ENCODE assay signal across 23 cellular contexts in genomic region chr7:3738964-3739363, GRCh38.
A peak's percentile ranks its signal among the peaks of the same experiment; 100 is the strongest.
DNase-seq lines count a peak whose midpoint lies in the region; ATAC-seq, FAIRE-seq and TF ChIP-seq lines count a peak whose summit lies in the region.
"Had no signal": no experiment of that assay in that cellular context is flagged by ENCODE, and none has a peak within 500 bp of the region (broad histone marks: within the 10 kb centered on the region; RNA-seq: fewer than 3 reads in every experiment).

No MANE protein-coding gene starts in this region.

- H3K79me2 ChIP-seq in K562 (ENCODE audit: control insufficient read depth, insufficient read depth, low read length) = no peaks in the 10 kb centered on the region

- DNase-seq in NCI-H2171 treated with DMSO at 0.1 percent for 48 hours (lab: John Stamatoyannopoulos, UW) = peak; percentile 30
- no peak for DNase-seq in NCI-H2171 (lab: John Stamatoyannopoulos, UW)
- peak; percentile 32 for DNase-seq in LHCN-M2 (ENCODE audit: low read depth)
- no peak for DNase-seq in K562 (ENCODE audit: extremely low read depth in 1 of 4, low spot score in 3 of 4)
- peak; percentile 42 for DNase-seq in renal cortical epithelial cell (ENCODE audit: low read depth)
- no peak for DNase-seq in left lung
- DNase-seq in stimulated activated CD4-positive, alpha-beta T cell treated with anti-CD3 and anti-CD28 coated beads, Interleukin-12 subunit alpha, Interleukin-12 subunit beta, amount 100 ng/mL, for 4 hours = no peak
- DNase-seq: DMS53, GDM1, GOT3, Kasumi-1, MG63, NCI-H1105 treated with DMSO at 0.1 percent for 48 hours, NCI-H1694 treated with DMSO at 0.1 percent for 48 hours, NCI-H2081 treated with DMSO at 0.1 percent for 48 hours, NCI-H226, NCI-H524, NCI-H774, Peyer's patch had no signal

- intact Hi-C loops in K562 (cut with micrococcal nuclease) = no loop called here
- intact Hi-C loops in left lung (cut with DNase I) = no loop called here

- H3K4me3 ChIP-seq in K562 (no peak overlapping the region), left lung (no peak overlapping the region)
- H3K4me3 ChIP-seq: MG63, Peyer's patch, SJSA1 had no signal

- H3K27me3 ChIP-seq in K562 (ENCODE audit: control insufficient read depth in 2 of 2, insufficient read depth in 2 of 2, low read length in 2 of 2) = no peaks in the 10 kb centered on the region
- H3K27me3 ChIP-seq in left lung = no peaks in the 10 kb centered on the region
- H3K27me3 ChIP-seq: MG63, Peyer's patch, SJSA1 had no signal

- H3K4me1 ChIP-seq in K562 (replicated peaks in 1 of 2; ENCODE audit: control insufficient read depth in 2 of 2, insufficient read depth in 2 of 2, low read length in 2 of 2) (no peaks in the 10 kb centered on the region), left lung (no peaks in the 10 kb centered on the region)
- H3K4me1 ChIP-seq: Peyer's patch, SJSA1 had no signal

- H3K9me3 ChIP-seq in K562 (replicated peaks; ENCODE audit: control insufficient read depth, insufficient read depth, low read depth, low read length) (no peaks in the 10 kb centered on the region), left lung (peaks cover 0 to 37% of the 10 kb centered on the region in 2 donors)
- H3K9me3 ChIP-seq: MG63 had no signal

- TF ChIP-seq CTCF in K562 (IDR thresholded peaks at IDR 0.05 in 2 of 3, conservative IDR thresholded peaks at IDR 0.05 in 1 of 3; ENCODE audit: insufficient read depth in 2 of 3, low read depth in 1 of 3, low read length in 3 of 3) (no peak), left lung (IDR thresholded peaks at IDR 0.05) (no peak)

- H4K20me1 ChIP-seq in K562 (replicated peaks; ENCODE audit: control insufficient read depth, insufficient read depth, low read length) = no peaks in the 10 kb centered on the region

- H3K27ac ChIP-seq in K562 (ENCODE audit: extremely low read depth, low read depth, low read length) = no peak overlapping the region
- H3K27ac ChIP-seq in left lung = no peak overlapping the region
- H3K27ac ChIP-seq: Peyer's patch, SJSA1 had no signal

- POLR2A ChIA-PET in K562 (lab: Yijun Ruan, JAX) = no interaction called here

- no peak for TF ChIP-seq RAD21 in K562 (CRISPR knock-in tag; conservative IDR thresholded peaks at IDR 0.05 in 1 of 2, IDR thresholded peaks at IDR 0.05 in 1 of 2)

- no peak overlapping the region for H3K4me2 ChIP-seq in K562 (ENCODE audit: insufficient read depth, low read length)

- TF ChIP-seq EP300 in K562 (IDR thresholded peaks at IDR 0.05; ENCODE audit: low read length) = no peak

- no peaks in the 10 kb centered on the region for H3K36me3 ChIP-seq in K562 (ENCODE audit: control insufficient read depth, insufficient read depth, low read length)
- H3K36me3 ChIP-seq in left lung = no peaks in the 10 kb centered on the region
- H3K36me3 ChIP-seq: MG63, Peyer's patch, SJSA1 had no signal

- no peak overlapping the region for H3K9ac ChIP-seq in K562 (ENCODE audit: insufficient read depth in 1 of 2, low read depth in 2 of 2, low read length in 2 of 2)

- BruUV-seq in K562 (replicated peaks; lab: Mats Ljungman, UMichigan) = no TSS peak

- CTCF ChIA-PET in K562 (lab: Yijun Ruan, JAX; ENCODE audit: low intra/inter-chr PET ratio) = no interaction called here

- ATAC-seq in K562 = no peak
- ATAC-seq in left lung = no peak
- ATAC-seq: Right ventricle myocardium inferior had no signal

- no peak overlapping the region for H2AFZ ChIP-seq in K562 (ENCODE audit: low read depth, low read length)

- H3K9me1 ChIP-seq in K562 (ENCODE audit: control insufficient read depth, insufficient read depth, low read length) = no peaks in the 10 kb centered on the region

- no peak for FAIRE-seq in K562 (lab: Jason Lieb, UNC)
- FAIRE-seq: D721Med, GM18507 had no signal

- TF ChIP-seq POLR2A in K562 (conservative IDR thresholded peaks at IDR 0.05) = no peak

- in situ Hi-C loops in K562 (cut with MboI) = no loop called here

- 0% methylated on average over 1 of the region's 1 CpG for WGBS in K562 (ENCODE audit: insufficient coverage, low coverage, missing lambda C conversion rate)

TF ChIP-seq in K562, 482 proteins besides CTCF, POLR2A, EP300 and RAD21:
- no peak for TF ChIP-seq SRSF7 (optimal IDR thresholded peaks at IDR 0.05; ENCODE audit: low read depth, low read length)
- no peak for TF ChIP-seq ZNF766 (CRISPR knock-in tag; conservative IDR thresholded peaks at IDR 0.05)
- TF ChIP-seq CBX3 (IDR thresholded peaks at IDR 0.05; ENCODE audit: borderline replicate concordance in 1 of 2, low read length in 2 of 2) = peak in 1 of 2 experiments; percentile 80; a peak in 1 of 3 replicates
- no peak for TF ChIP-seq FOXP4 (CRISPR knock-in tag; IDR thresholded peaks at IDR 0.05; ENCODE audit: borderline replicate concordance)
- TF ChIP-seq HOMEZ (CRISPR knock-in tag; IDR thresholded peaks at IDR 0.05) = no peak
- no peak for TF ChIP-seq ZNF780A (CRISPR knock-in tag; IDR thresholded peaks at IDR 0.05)
- TF ChIP-seq TRIM28 (IDR thresholded peaks at IDR 0.05) = peak; percentile 87
- no peak for TF ChIP-seq TFAP4 (CRISPR knock-in tag; IDR thresholded peaks at IDR 0.05; ENCODE audit: borderline replicate concordance)
- TF ChIP-seq CREM (IDR thresholded peaks at IDR 0.05; ENCODE audit: low read depth) = no peak
- no peak for TF ChIP-seq HNRNPL (IDR thresholded peaks at IDR 0.05; ENCODE audit: low read depth, low read length)
- TF ChIP-seq CBX5 (IDR thresholded peaks at IDR 0.05; ENCODE audit: borderline replicate concordance, low read depth) = peak; percentile 81; the same call in 1 of the 2 replicates
- TF ChIP-seq CAMTA2 (CRISPR knock-in tag; conservative IDR thresholded peaks at IDR 0.05) = no peak
- no peak for TF ChIP-seq BHLHE40 (IDR thresholded peaks at IDR 0.05; ENCODE audit: low read length)

Comparison
In these comparisons a context has a peak if more than half of its experiments do, and no peak if none do; other contexts are left out.
1. DNase-seq: peak in NCI-H2171 treated with DMSO at 0.1 percent for 48 hours (single experiment), LHCN-M2 (single experiment) and renal cortical epithelial cell (single experiment); none in NCI-H2171 (single experiment), K562 (0 of 4), left lung (0 of 2) and stimulated activated CD4-positive, alpha-beta T cell treated with anti-CD3 and anti-CD28 coated beads, Interleukin-12 subunit alpha, Interleukin-12 subunit beta, amount 100 ng/mL, for 4 hours (single experiment).